Comparison of ENCODE assay signal across 7 cellular contexts in the genomic region with DNA sequence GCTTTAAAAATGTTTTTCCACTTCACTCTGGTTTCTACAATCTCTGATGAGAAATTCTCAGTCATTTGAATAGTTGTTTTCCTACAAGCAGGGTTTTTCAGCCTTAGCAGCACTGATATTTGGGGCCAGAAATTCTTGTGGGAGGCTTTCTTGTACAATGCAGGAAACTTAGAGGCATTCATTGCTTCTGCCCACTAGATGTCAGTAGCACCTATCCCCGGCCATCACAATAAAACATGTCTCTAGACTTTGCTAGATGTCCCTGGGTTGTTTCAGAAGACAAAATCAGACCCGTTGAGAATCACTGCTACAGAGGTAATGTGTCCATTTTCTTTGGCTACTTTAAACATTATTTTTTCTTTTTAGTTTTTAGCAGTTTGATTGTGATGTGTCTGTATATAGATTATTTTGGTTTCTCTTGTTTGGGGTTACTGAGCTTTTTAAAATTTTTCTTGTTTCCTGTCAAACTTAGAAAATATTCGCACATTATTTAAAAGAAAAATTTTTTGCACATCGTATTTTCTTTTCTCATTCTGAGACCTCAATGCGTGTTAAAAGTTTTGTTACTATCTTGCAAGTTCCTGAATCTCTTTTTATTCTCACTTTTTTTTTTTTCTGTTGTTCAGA.
DNase-seq lines count a peak whose midpoint lies in the region; ATAC-seq and TF ChIP-seq lines count a peak whose summit lies in the region.

No MANE protein-coding gene starts in this region.

- H3K27ac ChIP-seq in ascending aorta (no peak overlapping the region), upper lobe of right lung (no peak overlapping the region)

- H3K36me3 ChIP-seq in ascending aorta = no peaks in the 10 kb centered on the region
- H3K36me3 ChIP-seq in upper lobe of right lung = no peaks in the 10 kb centered on the region

- DNase-seq in EL (peak; percentile 57), NCI-H2171 treated with DMSO at 0.1 percent for 48 hours (lab: John Stamatoyannopoulos, UW) (peak; percentile 72), ascending aorta (ENCODE audit: low spot score in 2 of 2) (peak in 1 of 2 donors; percentile 63), iris pigment epithelial cell (ENCODE audit: low read depth) (peak; percentile 72), upper lobe of right lung (no peak)

- intact Hi-C loops in ascending aorta (cut with DNase I) = no loop called here
- intact Hi-C loops in upper lobe of right lung (cut with DNase I) = no loop called here

- ATAC-seq in GM19324 (IDR thresholded peaks at IDR 0.05; ENCODE audit: low FRiP score, unreplicated experiment) (peak; percentile 78), HG03103 (IDR thresholded peaks at IDR 0.05; ENCODE audit: low read depth, unreplicated experiment) (peak; percentile 94), upper lobe of right lung (peak; percentile 83)

- TF ChIP-seq CTCF in ascending aorta (IDR thresholded peaks at IDR 0.05) (peak in 2 of 3 experiments; percentile 44 to 58), upper lobe of right lung (IDR thresholded peaks at IDR 0.05) (peak; percentile 62)

- no peaks in the 10 kb centered on the region for H3K4me1 ChIP-seq in ascending aorta
- H3K4me1 ChIP-seq in upper lobe of right lung = peaks cover 5% of the 10 kb centered on the region

- H3K9me3 ChIP-seq in ascending aorta (no peaks in the 10 kb centered on the region), upper lobe of right lung (no peaks in the 10 kb centered on the region)

- H3K27me3 ChIP-seq in ascending aorta (no peaks in the 10 kb centered on the region), upper lobe of right lung (no peaks in the 10 kb centered on the region)

- H3K4me3 ChIP-seq in ascending aorta (no peak overlapping the region), upper lobe of right lung (no peak overlapping the region)
